Comparison of ENCODE assay signal across 11 cellular contexts in genomic region chr1:162541619-162542141, GRCh38. TPM values are rescaled to one million over a fixed set of nuclear protein-coding genes. Genes with fewer than 3 reads are reported as not detected.
DNase-seq lines count a peak whose midpoint lies in the region; ATAC-seq and TF ChIP-seq lines count a peak whose summit lies in the region.
"Had no signal": no experiment of that assay in that cellular context is flagged by ENCODE, and none has a peak within 500 bp of the region (broad histone marks: within the 10 kb centered on the region; RNA-seq: fewer than 3 reads in every experiment).

No MANE protein-coding gene starts in this region.

- H3K4me1 Mint-ChIP-seq in chondrocyte (ENCODE audit: low read depth), result peaks cover 27% of the 10 kb centered on the region

- no peak overlapping the region for H3K4me3 ChIP-seq in left lung
- peak overlapping the region; percentile 7 for H3K4me3 ChIP-seq in thoracic aorta
- H3K4me3 ChIP-seq in thyroid gland (replicated peaks in 1 of 3), result no peak overlapping the region
- H3K4me3 ChIP-seq in H7 (ENCODE audit: insufficient read depth, low read depth, low read length), result no peak overlapping the region

- intact Hi-C loops in left lung (cut with DNase I), result no loop called here
- intact Hi-C loops in thyroid gland (cut with DNase I), result no loop called here

- TF ChIP-seq POLR2A in thyroid gland (IDR thresholded peaks at IDR 0.05), result no peak

- H3K9me3 Mint-ChIP-seq in chondrocyte (ENCODE audit: low read depth), result no peaks in the 10 kb centered on the region

- ATAC-seq in left lung, result peak; percentile 79
- ATAC-seq in thoracic aorta (ENCODE audit: insufficient number of reproducible peaks, low FRiP score, low read depth), result peak; percentile 48
- ATAC-seq in HG02884 (IDR thresholded peaks at IDR 0.05; ENCODE audit: unreplicated experiment), result no peak

- DNase-seq in HS-5 (ENCODE audit: low read depth) (peak; percentile 97), chondrocyte (ENCODE audit: low spot score) (no peak), left lung (peak in 1 of 2 donors; percentile 46), thoracic aorta (ENCODE audit: low spot score) (peak; percentile 53), thyroid gland (no peak), D341Med (ENCODE audit: low spot score) (no peak), H7 (no peak)
- DNase-seq: activated CD4-positive, CD25-positive, alpha-beta regulatory T cell; GF-D8; NCI-H524 had no signal

- TF ChIP-seq CTCF in chondrocyte (IDR thresholded peaks at IDR 0.05), result no peak
- TF ChIP-seq CTCF in left lung (IDR thresholded peaks at IDR 0.05), result no peak
- TF ChIP-seq CTCF in thoracic aorta (IDR thresholded peaks at IDR 0.05), result no peak
- no peak for TF ChIP-seq CTCF in thyroid gland (IDR thresholded peaks at IDR 0.05)

- H3K27ac ChIP-seq in left lung (peak overlapping the region; percentile 23 to 53), thoracic aorta (peak overlapping the region; percentile 24 to 57), thyroid gland (peak overlapping the region in 1 of 3 donors; percentile 7)

- no peaks in the 10 kb centered on the region for H3K4me1 ChIP-seq in left lung
- peaks cover 0 to 11% of the 10 kb centered on the region in 2 donors for H3K4me1 ChIP-seq in thoracic aorta (ENCODE audit: control insufficient read depth in 1 of 2, low read depth in 2 of 2)
- H3K4me1 ChIP-seq in thyroid gland, result no peaks in the 10 kb centered on the region

- H3K36me3 Mint-ChIP-seq in chondrocyte (ENCODE audit: low read depth), result no peaks in the 10 kb centered on the region

- H3K9me3 ChIP-seq in left lung (peaks cover 0 to 13% of the 10 kb centered on the region in 2 donors), thoracic aorta (peaks cover 3% of the 10 kb centered on the region), thyroid gland (no peaks in the 10 kb centered on the region)

- no peaks in the 10 kb centered on the region for H3K27me3 ChIP-seq in left lung
- no peaks in the 10 kb centered on the region for H3K27me3 ChIP-seq in thoracic aorta (replicated peaks; ENCODE audit: insufficient read depth)
- no peaks in the 10 kb centered on the region for H3K27me3 ChIP-seq in thyroid gland
- no peaks in the 10 kb centered on the region for H3K27me3 ChIP-seq in H7 (ENCODE audit: control insufficient read depth, insufficient read depth, low read length)

- 61 to 66% methylated on average over 5 of the region's 5 CpGs for WGBS in thyroid gland, 2 donors

- H3K27ac Mint-ChIP-seq in chondrocyte (ENCODE audit: unreplicated experiment), result peak overlapping the region; percentile 96

- H3K4me3 Mint-ChIP-seq in chondrocyte (ENCODE audit: unreplicated experiment), result peak overlapping the region; percentile 50

- H3K27me3 Mint-ChIP-seq in chondrocyte (ENCODE audit: low read depth), result no peaks in the 10 kb centered on the region

- H3K36me3 ChIP-seq in left lung, result no peaks in the 10 kb centered on the region
- no peaks in the 10 kb centered on the region for H3K36me3 ChIP-seq in thoracic aorta
- H3K36me3 ChIP-seq in thyroid gland, result no peaks in the 10 kb centered on the region
- H3K36me3 ChIP-seq in H7 (replicated peaks; ENCODE audit: control insufficient read depth, insufficient read depth, low read length), result no peaks in the 10 kb centered on the region

RNA-seq across cellular contexts. Expression of gene UAP1, which starts 19.8 kb away (rescaled TPM):
- total RNA-seq in chondrocyte, result 49.6 to 66.6 TPM (median 52.7 TPM) in 3 replicates
- total RNA-seq in left lung, result 10 to 100 TPM; 34.8 to 41.6 TPM
- 100 to 1,000 TPM in 1 of 2 donors, 10 to 100 TPM in 1; 70.4 to 284 TPM for total RNA-seq in thoracic aorta
- 10 to 100 TPM; 39.2 to 84.7 (median 64.0) TPM for total RNA-seq in thyroid gland
- 48.4 and 54.8 TPM in 2 replicates for total RNA-seq in H7 (2014; rRNA removed; shearing (Covaris generic))

RNA-seq across cellular contexts. Expression of gene UHMK1, which starts 44.1 kb away (rescaled TPM):
- 28.4 to 35.4 TPM (median 29.2 TPM) in 3 replicates for total RNA-seq in chondrocyte
- 10 to 100 TPM; 53.1 to 56.6 TPM for total RNA-seq in left lung
- total RNA-seq in thoracic aorta, result 10 to 100 TPM; 29.4 to 38.7 TPM
- total RNA-seq in thyroid gland, result 10 to 100 TPM; 44.3 to 62.0 (median 57.1) TPM
- 21.7 and 30.2 TPM in 2 replicates for total RNA-seq in H7 (2014; rRNA removed; shearing (Covaris generic))

Comparison
In these comparisons a context has a peak if more than half of its experiments do, and no peak if none do; other contexts are left out.
1. DNase-seq: peak in HS-5 (single experiment) and thoracic aorta (single experiment); none in chondrocyte (single experiment), thyroid gland (0 of 2), D341Med (single experiment) and H7 (single experiment).